In genomic region chr10:86668297-86669165, GRCh38 we compare ENCODE assay signal across 9 cellular contexts. TPM values are rescaled to one million over a fixed set of nuclear protein-coding genes. Genes with fewer than 3 reads are reported as not detected.
A peak's percentile ranks its signal among the peaks of the same experiment; 100 is the strongest.
DNase-seq lines count a peak whose midpoint lies in the region; ATAC-seq and TF ChIP-seq lines count a peak whose summit lies in the region.
"Had no signal": no experiment of that assay in that cellular context is flagged by ENCODE, and none has a peak within 500 bp of the region (broad histone marks: within the 10 kb centered on the region; RNA-seq: fewer than 3 reads in every experiment).

Gene LDB3, plus strand, starts transcription at chr10:86668511. Its CDS starts 181 bp downstream, at chr10:86668692.

- no peak within 1 kb of the TSS for H2AFZ ChIP-seq in mammary epithelial cell (ENCODE audit: low read depth, low read length)
- H2AFZ ChIP-seq: parathyroid adenoma had no signal

- no peaks in the 10 kb centered on the region for H3K36me3 ChIP-seq in mammary epithelial cell (ENCODE audit: insufficient read depth, low read length)

- H3K9ac ChIP-seq in mammary epithelial cell (ENCODE audit: insufficient read depth, low read length): no peak within 1 kb of the TSS
- H3K9ac ChIP-seq: parathyroid adenoma had no signal

- H4K20me1 ChIP-seq in mammary epithelial cell (ENCODE audit: insufficient read depth, low read length): no peaks in the 10 kb centered on the region

- TF ChIP-seq CTCF in mammary epithelial cell (conservative IDR thresholded peaks at IDR 0.05 in 1 of 2, IDR thresholded peaks at IDR 0.05 in 1 of 2; ENCODE audit: extremely low read depth in 1 of 2, insufficient read depth in 1 of 2, low read depth in 1 of 2, low read length in 2 of 2): no peak

- H3K27ac ChIP-seq in mammary epithelial cell (ENCODE audit: insufficient read depth, low read depth, low read length): no peak within 1 kb of the TSS
- H3K27ac ChIP-seq: parathyroid adenoma had no signal

- in situ Hi-C loops in mammary epithelial cell (cut with MboI; ENCODE audit: low sequenced_read_pairs in 2 of 2): no loop called here

- H3K4me2 ChIP-seq in mammary epithelial cell (ENCODE audit: insufficient read depth, low read depth, low read length): no peak within 1 kb of the TSS

- H3K79me2 ChIP-seq in mammary epithelial cell (ENCODE audit: insufficient read depth, low read length): no peaks in the 10 kb centered on the region
- H3K79me2 ChIP-seq: parathyroid adenoma had no signal

- dilution Hi-C loops in mammary epithelial cell (cut with HindIII; ENCODE audit: low sequenced_read_pairs): no loop called here

- H3K4me1 ChIP-seq in mammary epithelial cell (ENCODE audit: insufficient read depth, low read length): no peaks in the 10 kb centered on the region

- CTCF ChIA-PET in mammary epithelial cell (lab: Charles Lee; ENCODE audit: low non-redundant PET): interaction anchor here (0.7 kb wide), 1 partner anchor 264 kb away, joined by 4 read pairs; no protein-coding TSS in a partner anchor

- no peaks in the 10 kb centered on the region for H3K9me3 ChIP-seq in mammary epithelial cell (replicated peaks; ENCODE audit: insufficient read depth, low read length)

- DNase-seq in ELR (ENCODE audit: low read depth) (peak; percentile 20), RPMI8226 (peak; percentile 21), islet precursor cell (peak; percentile 91), NCI-H446 (lab: John Stamatoyannopoulos, UW) (no peak), mammary epithelial cell (no peak)
- no peak for DNase-seq in stimulated activated CD4-positive, alpha-beta T cell treated with anti-CD3 and anti-CD28 coated beads, Interleukin-4, amount 100 ng/mL, for 1 hour

- peak; percentile 57 for ATAC-seq in HG03060 (IDR thresholded peaks at IDR 0.05; ENCODE audit: low read depth, unreplicated experiment)
- ATAC-seq in GM19324 (IDR thresholded peaks at IDR 0.05; ENCODE audit: low FRiP score, unreplicated experiment): no peak

- no TSS peak for BruUV-seq in mammary epithelial cell (replicated peaks; lab: Mats Ljungman, UMichigan)

- 71% methylated on average over 17 of the region's 23 CpGs for WGBS in mammary epithelial cell (ENCODE audit: low coverage, missing lambda C conversion rate)

- intact Hi-C loops in mammary epithelial cell (cut with micrococcal nuclease): no loop called here

- no peaks in the 10 kb centered on the region for H3K27me3 ChIP-seq in mammary epithelial cell (ENCODE audit: insufficient read depth, low read length)

- H3K4me3 ChIP-seq in mammary epithelial cell (replicated peaks in 1 of 3; ENCODE audit: insufficient read depth in 1 of 3, low read depth in 2 of 3, low read length in 3 of 3): no peak within 1 kb of the TSS

RNA-seq across cellular contexts. Expression of gene LDB3, which starts in this region (rescaled TPM):
- total RNA-seq in mammary epithelial cell: not detected
- not detected for polyA plus RNA-seq in mammary epithelial cell
- not detected for polyA minus RNA-seq in mammary epithelial cell

Comparison
In these comparisons a context has a peak if more than half of its experiments do, and no peak if none do; other contexts are left out.
1. DNase-seq: peak in ELR (single experiment), RPMI8226 (single experiment) and islet precursor cell (single experiment); none in stimulated activated CD4-positive, alpha-beta T cell treated with anti-CD3 and anti-CD28 coated beads, Interleukin-4, amount 100 ng/mL, for 1 hour (single experiment), NCI-H446 (0 of 2) and mammary epithelial cell (single experiment).